ENCODE assay signal across 8 cellular contexts in the genomic region with DNA sequence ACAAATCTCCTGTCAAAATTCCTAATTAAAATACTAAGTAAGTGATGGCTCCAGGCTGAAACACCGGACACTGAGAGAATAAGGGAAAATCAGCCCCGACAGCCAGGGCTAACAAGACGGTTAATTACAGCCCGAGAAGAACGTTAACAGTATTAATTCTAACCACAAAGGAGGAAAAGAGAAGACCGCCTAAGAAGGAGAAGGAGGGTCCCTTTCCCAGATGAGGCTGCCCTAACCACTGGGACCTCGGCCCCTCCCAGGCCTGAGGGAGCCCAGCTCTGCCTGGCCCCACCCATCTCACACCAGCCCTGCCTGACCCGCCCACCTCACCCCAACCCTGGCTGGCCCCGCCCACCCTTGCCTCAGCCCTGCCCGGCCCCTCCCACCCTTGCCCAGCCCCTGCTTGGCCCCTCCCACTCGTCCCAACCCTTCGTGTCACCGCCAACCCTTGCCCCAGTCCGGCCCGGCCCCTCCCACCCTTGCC. TPM values are rescaled to one million over a fixed set of nuclear protein-coding genes. Genes with fewer than 3 reads are reported as not detected.
A peak's percentile ranks its signal among the peaks of the same experiment; 100 is the strongest.
DNase-seq lines count a peak whose midpoint lies in the region; ATAC-seq and TF ChIP-seq lines count a peak whose summit lies in the region.

No MANE protein-coding gene starts in this region.

- WGBS in adrenal gland, 4 donors, result 34 to 42% (median 37%) methylated on average over 10 to 15 of the region's 15 CpGs
- 30% methylated on average over 9 of the region's 15 CpGs for WGBS in suprapubic skin

- ATAC-seq in GM21423 (IDR thresholded peaks at IDR 0.05; ENCODE audit: unreplicated experiment), result peak; percentile 24
- peak; percentile 74 to 81 for ATAC-seq in lower lobe of right lung

- H3K27ac ChIP-seq in 22Rv1, result peak overlapping the region; percentile 47
- H3K27ac ChIP-seq in adrenal gland, result peak overlapping the region; percentile 70 to 90 (median 85)
- peak overlapping the region; percentile 88 for H3K27ac ChIP-seq in lower lobe of right lung
- H3K27ac ChIP-seq in suprapubic skin, result peak overlapping the region; percentile 96

- H3K36me3 Mint-ChIP-seq in nephron progenitor cell (ENCODE audit: low read depth), result no peaks in the 10 kb centered on the region

- peaks cover 31% of the 10 kb centered on the region for H3K4me1 Mint-ChIP-seq in nephron progenitor cell

- no peak for TF ChIP-seq CTCF in 22Rv1 (IDR thresholded peaks at IDR 0.05)
- no peak for TF ChIP-seq CTCF in adrenal gland (IDR thresholded peaks at IDR 0.05)
- no peak for TF ChIP-seq CTCF in lower lobe of right lung (IDR thresholded peaks at IDR 0.05)
- no peak for TF ChIP-seq CTCF in suprapubic skin (IDR thresholded peaks at IDR 0.05)
- no peak for TF ChIP-seq CTCF in nephron progenitor cell (IDR thresholded peaks at IDR 0.05)

- H3K36me3 ChIP-seq in adrenal gland (replicated peaks in 1 of 2), result no peaks in the 10 kb centered on the region
- no peaks in the 10 kb centered on the region for H3K36me3 ChIP-seq in lower lobe of right lung
- H3K36me3 ChIP-seq in suprapubic skin, result no peaks in the 10 kb centered on the region

- TF ChIP-seq POLR2A in adrenal gland (IDR thresholded peaks at IDR 0.05) (peak in 1 of 2 donors; percentile 35), suprapubic skin (IDR thresholded peaks at IDR 0.05) (no peak)

- H3K4me1 ChIP-seq in adrenal gland (replicated peaks in 1 of 2) (peaks cover 29 to 31% of the 10 kb centered on the region in 2 donors), lower lobe of right lung (peaks cover 64% of the 10 kb centered on the region), suprapubic skin (peaks cover 81% of the 10 kb centered on the region)

- H3K27me3 ChIP-seq in adrenal gland, result no peaks in the 10 kb centered on the region
- H3K27me3 ChIP-seq in lower lobe of right lung (ENCODE audit: low read depth), result no peaks in the 10 kb centered on the region
- H3K27me3 ChIP-seq in suprapubic skin, result no peaks in the 10 kb centered on the region

- no peaks in the 10 kb centered on the region for H3K27me3 Mint-ChIP-seq in nephron progenitor cell (ENCODE audit: low read depth, poor library complexity)

- peak; percentile 79 for DNase-seq in RPMI7951 (ENCODE audit: low read depth)
- DNase-seq in adrenal gland, result peak; percentile 89 to 94 (median 92)
- DNase-seq in lower lobe of right lung, result peak; percentile 93
- no peak for DNase-seq in suprapubic skin (ENCODE audit: low spot score in 2 of 2)
- no peak for DNase-seq in NCI-H1694 treated with DMSO at 0.1 percent for 48 hours (lab: John Stamatoyannopoulos, UW)
- DNase-seq in nephron progenitor cell, result no peak

- intact Hi-C loops in adrenal gland (cut with DNase I), result no loop called here
- intact Hi-C loops in lower lobe of right lung (cut with DNase I), result no loop called here

- TF ChIP-seq EP300 in suprapubic skin (IDR thresholded peaks at IDR 0.05), result no peak

- no peak overlapping the region for H3K4me3 Mint-ChIP-seq in nephron progenitor cell

- no peaks in the 10 kb centered on the region for H3K9me3 ChIP-seq in adrenal gland (replicated peaks in 1 of 3)
- no peaks in the 10 kb centered on the region for H3K9me3 ChIP-seq in lower lobe of right lung
- no peaks in the 10 kb centered on the region for H3K9me3 ChIP-seq in suprapubic skin

- H3K4me3 ChIP-seq in adrenal gland (no peak overlapping the region), lower lobe of right lung (no peak overlapping the region), suprapubic skin (peak overlapping the region; percentile 7)

- H3K27ac Mint-ChIP-seq in nephron progenitor cell, result no peak overlapping the region

- H3K9me3 Mint-ChIP-seq in nephron progenitor cell, result no peaks in the 10 kb centered on the region

RNA-seq across cellular contexts. Expression of a gene that starts 51.3 kb away (rescaled TPM):
- total RNA-seq in RPMI7951 (2014; rRNA removed; shearing (Covaris generic)), result 4.7 and 5.2 TPM in 2 replicates
- total RNA-seq in adrenal gland, result 10 to 100 TPM; 31.6 to 75.3 (median 42.2) TPM
- 10 to 100 TPM in 2 of 3 donors, 1 to 10 TPM in 1; 3.4 to 34.0 (median 33.5) TPM for polyA plus RNA-seq in adrenal gland
- total RNA-seq in lower lobe of right lung, result 25.2 TPM
- total RNA-seq in suprapubic skin, result 10 to 100 TPM; 15.2 to 19.4 (median 18.3) TPM

Comparison
In these comparisons a context has a peak if more than half of its experiments do, and no peak if none do; other contexts are left out.
1. DNase-seq: peak in RPMI7951 (single experiment), adrenal gland (7 of 7) and lower lobe of right lung (single experiment); none in suprapubic skin (0 of 2), NCI-H1694 treated with DMSO at 0.1 percent for 48 hours (single experiment) and nephron progenitor cell (single experiment).
2. Peak in every context shown above with its lines, with median percentiles within 50 percentile points of each other: H3K27ac ChIP-seq.